8 cellular contexts compared by ENCODE assay signal in the genomic region with DNA sequence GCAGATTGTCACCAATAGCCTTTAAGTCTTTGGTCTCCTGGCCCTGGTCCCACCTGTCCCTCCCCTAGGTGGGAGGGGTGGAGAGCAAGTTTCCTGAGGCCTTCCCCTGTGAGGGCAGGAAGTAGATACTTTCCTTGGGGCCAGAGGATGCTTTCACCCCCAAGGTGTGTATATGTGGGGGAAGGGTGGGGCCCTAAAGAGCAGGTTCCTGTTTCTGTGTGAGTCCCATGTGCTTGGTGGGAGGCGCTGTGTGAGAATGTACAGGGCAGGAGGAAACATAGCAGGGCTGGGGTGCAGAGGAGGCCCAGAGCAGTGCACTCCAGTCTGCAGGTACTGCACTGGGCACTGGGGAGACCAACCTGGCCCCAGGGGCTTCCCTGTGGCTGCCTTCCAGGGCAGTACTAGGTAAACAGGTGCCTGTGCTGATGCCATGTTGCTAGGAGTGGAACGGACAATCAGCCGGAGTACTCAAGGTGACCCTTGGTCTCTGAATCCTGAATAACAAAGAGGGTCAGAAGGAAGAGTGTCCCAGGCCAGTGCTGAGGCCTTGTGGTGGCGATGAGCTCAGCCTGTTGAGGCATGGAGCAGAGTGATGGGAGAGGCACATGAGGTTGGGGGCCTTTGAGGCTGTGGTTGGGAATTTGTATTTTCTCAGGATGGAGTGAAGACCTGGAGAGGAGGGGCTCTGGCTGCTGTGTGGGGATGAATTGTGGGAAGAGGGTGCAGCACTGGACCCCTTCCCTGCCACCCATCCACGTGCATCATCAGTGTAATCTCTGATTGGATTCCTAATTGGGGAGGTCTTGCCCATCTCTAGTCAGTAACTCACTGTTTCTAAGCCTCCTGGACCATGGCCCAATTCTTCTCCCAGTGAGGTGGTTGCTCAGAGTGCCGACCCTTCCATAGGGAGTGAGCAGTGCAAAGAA. TPM values are rescaled to one million over a fixed set of nuclear protein-coding genes. Genes with fewer than 3 reads are reported as not detected.
DNase-seq lines count a peak whose midpoint lies in the region; ATAC-seq and TF ChIP-seq lines count a peak whose summit lies in the region.

No MANE protein-coding gene starts in this region.

- DNase-seq in CD8-positive, alpha-beta T cell: peak; percentile 41 to 84 (median 66)
- peak; percentile 68 for DNase-seq in NCI-H2029 (lab: John Stamatoyannopoulos, UW)
- peak; percentile 88 for DNase-seq in activated naive CD4-positive, alpha-beta T cell treated with anti-CD3 and anti-CD28 coated beads, Interleukin-2, amount 10 ng/mL, durations not matched to agents 7 days and 5 days
- DNase-seq in suprapubic skin (ENCODE audit: low spot score in 2 of 2): no peak
- no peak for DNase-seq in NCI-H2107 (lab: John Stamatoyannopoulos, UW)
- DNase-seq in head of caudate nucleus: no peak

- no peaks in the 10 kb centered on the region for H3K9me3 ChIP-seq in CD8-positive, alpha-beta T cell (ENCODE audit: low read length)
- H3K9me3 ChIP-seq in suprapubic skin: no peaks in the 10 kb centered on the region

- TF ChIP-seq CTCF in CD8-positive, alpha-beta T cell (IDR thresholded peaks at IDR 0.05): no peak
- TF ChIP-seq CTCF in suprapubic skin (IDR thresholded peaks at IDR 0.05): no peak

- peak overlapping the region; percentile 92 for H3K4me3 Mint-ChIP-seq in CD8-positive, alpha-beta T cell
- H3K4me3 Mint-ChIP-seq in activated naive CD4-positive, alpha-beta T cell treated with anti-CD3 and anti-CD28 coated beads, Interleukin-2, amount 10 ng/mL, durations not matched to agents 7 days and 5 days: peak overlapping the region; percentile 92

- H3K27ac Mint-ChIP-seq in CD8-positive, alpha-beta T cell: peak overlapping the region; percentile 99
- H3K27ac Mint-ChIP-seq in activated naive CD4-positive, alpha-beta T cell treated with anti-CD3 and anti-CD28 coated beads, Interleukin-2, amount 10 ng/mL, durations not matched to agents 7 days and 5 days: peak overlapping the region; percentile 96

- POLR2A ChIA-PET in CD8-positive, alpha-beta T cell (lab: Charles Lee): interaction anchor here (1.3 to 6.3 kb wide), 6 partner anchors 8 to 141 kb away, joined by 3 to 61 read pairs (median 7); a partner anchor contains a TSS

- H3K36me3 Mint-ChIP-seq in CD8-positive, alpha-beta T cell: peaks cover 53% of the 10 kb centered on the region
- peaks cover 66% of the 10 kb centered on the region for H3K36me3 Mint-ChIP-seq in activated naive CD4-positive, alpha-beta T cell treated with anti-CD3 and anti-CD28 coated beads, Interleukin-2, amount 10 ng/mL, durations not matched to agents 7 days and 5 days

- H3K4me1 ChIP-seq in CD8-positive, alpha-beta T cell (ENCODE audit: insufficient read depth, low read length): peaks cover 87% of the 10 kb centered on the region
- peaks cover 88% of the 10 kb centered on the region for H3K4me1 ChIP-seq in suprapubic skin

- H3K9me3 Mint-ChIP-seq in CD8-positive, alpha-beta T cell: no peaks in the 10 kb centered on the region
- no peaks in the 10 kb centered on the region for H3K9me3 Mint-ChIP-seq in activated naive CD4-positive, alpha-beta T cell treated with anti-CD3 and anti-CD28 coated beads, Interleukin-2, amount 10 ng/mL, durations not matched to agents 7 days and 5 days

- TF ChIP-seq POLR2A in suprapubic skin (IDR thresholded peaks at IDR 0.05): no peak

- H3K27me3 Mint-ChIP-seq in CD8-positive, alpha-beta T cell (ENCODE audit: low read depth): no peaks in the 10 kb centered on the region
- no peaks in the 10 kb centered on the region for H3K27me3 Mint-ChIP-seq in activated naive CD4-positive, alpha-beta T cell treated with anti-CD3 and anti-CD28 coated beads, Interleukin-2, amount 10 ng/mL, durations not matched to agents 7 days and 5 days

- H3K4me1 Mint-ChIP-seq in CD8-positive, alpha-beta T cell (ENCODE audit: low read depth): peaks cover 90% of the 10 kb centered on the region
- H3K4me1 Mint-ChIP-seq in activated naive CD4-positive, alpha-beta T cell treated with anti-CD3 and anti-CD28 coated beads, Interleukin-2, amount 10 ng/mL, durations not matched to agents 7 days and 5 days: peaks cover 87% of the 10 kb centered on the region

- ATAC-seq in CD8-positive, alpha-beta T cell: peak; percentile 60
- no peak for ATAC-seq in GM18861 (IDR thresholded peaks at IDR 0.05; ENCODE audit: unreplicated experiment)

- H3K27me3 ChIP-seq in CD8-positive, alpha-beta T cell (ENCODE audit: insufficient read depth, low read length): no peaks in the 10 kb centered on the region
- H3K27me3 ChIP-seq in layer of hippocampus (ENCODE audit: control insufficient read depth, insufficient read depth, low read length) (no peaks in the 10 kb centered on the region), suprapubic skin (no peaks in the 10 kb centered on the region)

- intact Hi-C loops in CD8-positive, alpha-beta T cell (cut with DNase I, micrococcal nuclease): loop anchor here in 1 of 2 experiments (1.0 to 2.0 kb wide), 2 partner anchors 54 to 455 kb away; a partner anchor contains a TSS
- intact Hi-C loops in head of caudate nucleus (cut with DNase I): no loop called here

- CTCF ChIA-PET in CD8-positive, alpha-beta T cell (lab: Charles Lee): interaction anchor here (0.9 to 6.1 kb wide), 7 partner anchors 11 to 142 kb away, joined by 3 to 45 read pairs (median 32); a partner anchor contains a TSS
- CTCF ChIA-PET in activated naive CD4-positive, alpha-beta T cell treated with anti-CD3 and anti-CD28 coated beads, Interleukin-2, amount 10 ng/mL, durations not matched to agents 7 days and 5 days (lab: Charles Lee): interaction anchor here (1.1 to 5.0 kb wide), 5 partner anchors 15 to 142 kb away, joined by 3 to 24 read pairs (median 23); a partner anchor contains a TSS

- H3K4me3 ChIP-seq in CD8-positive, alpha-beta T cell (ENCODE audit: low read depth, low read length): peak overlapping the region; percentile 56
- H3K4me3 ChIP-seq in suprapubic skin: peak overlapping the region; percentile 25

- H3K27ac ChIP-seq in CD8-positive, alpha-beta T cell (ENCODE audit: low read depth, low read length): peak overlapping the region; percentile 66
- peak overlapping the region; percentile 66 for H3K27ac ChIP-seq in layer of hippocampus (ENCODE audit: low read depth, low read length)
- H3K27ac ChIP-seq in suprapubic skin: peak overlapping the region; percentile 79

- TF ChIP-seq EP300 in suprapubic skin (IDR thresholded peaks at IDR 0.05): no peak

- peaks cover 18% of the 10 kb centered on the region for H3K36me3 ChIP-seq in CD8-positive, alpha-beta T cell (ENCODE audit: insufficient read depth, low read length)
- H3K36me3 ChIP-seq in suprapubic skin: peaks cover 27% of the 10 kb centered on the region

- 61% methylated on average over 6 of the region's 6 CpGs for WGBS in suprapubic skin

RNA-seq across cellular contexts. Expression of a gene that starts 5.1 kb away (rescaled TPM):
- total RNA-seq in CD8-positive, alpha-beta T cell: 100 to 1,000 TPM; 137 to 138 TPM
- 10 to 100 TPM; 31.5 to 51.2 (median 37.6) TPM for total RNA-seq in suprapubic skin

RNA-seq across cellular contexts. Expression of a gene that starts 26.1 kb away (rescaled TPM):
- 10 to 100 TPM; 19.9 to 21.3 TPM for total RNA-seq in CD8-positive, alpha-beta T cell
- 10 to 100 TPM; 12.4 to 20.7 (median 17.0) TPM for total RNA-seq in suprapubic skin

RNA-seq across cellular contexts. Expression of a gene that starts 28.8 kb away (rescaled TPM):
- total RNA-seq in CD8-positive, alpha-beta T cell: not detected
- 10 to 100 TPM in 2 of 4 donors, 1 to 10 TPM in 2; 4.8 to 15.1 (median 9.9) TPM for total RNA-seq in suprapubic skin

RNA-seq across cellular contexts. Expression of a gene that starts 46.1 kb away (rescaled TPM):
- total RNA-seq in CD8-positive, alpha-beta T cell: not detected
- not detected for total RNA-seq in suprapubic skin

RNA-seq across cellular contexts. Expression of a gene that starts 53.1 kb away (rescaled TPM):
- 10 to 100 TPM; 68.3 to 88.2 TPM for total RNA-seq in CD8-positive, alpha-beta T cell
- 10 to 100 TPM; 49.6 to 52.2 (median 51.0) TPM for total RNA-seq in suprapubic skin

Comparison
In these comparisons a context has a peak if more than half of its experiments do, and no peak if none do; other contexts are left out.
1. DNase-seq: peak in CD8-positive, alpha-beta T cell (7 of 7), NCI-H2029 (single experiment) and activated naive CD4-positive, alpha-beta T cell treated with anti-CD3 and anti-CD28 coated beads, Interleukin-2, amount 10 ng/mL, durations not matched to agents 7 days and 5 days (single experiment); none in suprapubic skin (0 of 2), NCI-H2107 (single experiment) and head of caudate nucleus (0 of 42).
2. RNA of a gene that starts 28.8 kb away (total RNA-seq): 4.8 to 15.1 TPM in suprapubic skin; not detected in CD8-positive, alpha-beta T cell; every median in the first group is over 4 times any median in the second.
3. Peak in every context shown above with its lines, with median percentiles within 50 percentile points of each other: H3K27ac ChIP-seq.